29 cellular contexts compared by ENCODE assay signal in genomic region chr3:95883801-95884200, GRCh38.
"Had no signal": no experiment of that assay in that cellular context is flagged by ENCODE, and none has a peak within 500 bp of the region (broad histone marks: within the 10 kb centered on the region; RNA-seq: fewer than 3 reads in every experiment).

No MANE protein-coding gene starts in this region.

- H3K36me3 ChIP-seq: brain microvascular endothelial cell, esophagus muscularis mucosa, gastroesophageal sphincter, heart right ventricle had no signal

- H3K27ac ChIP-seq: brain microvascular endothelial cell, coronary artery, esophagus muscularis mucosa, gastroesophageal sphincter, heart right ventricle, VCaP had no signal

- ATAC-seq: activated CD4-positive, CD25-positive, alpha-beta regulatory T cell treated with anti-CD3 and anti-CD28 coated beads, Interleukin-2, amount 50 U/mL, for 24 hours; activated CD8-positive, alpha-beta T cell treated with anti-CD3 and anti-CD28 coated beads for 36 hours; activated T-cell treated with anti-CD3 and anti-CD28 coated beads, Interleukin-2, amount 50 U/mL, for 4 hours; activated T-helper 17 cell treated with anti-CD3 and anti-CD28 coated beads, Interleukin-2, amount 50 U/mL, for 72 hours; effector memory CD8-positive, alpha-beta T cell; gastroesophageal sphincter; heart right ventricle had no signal

- H3K4me1 ChIP-seq: esophagus muscularis mucosa, gastroesophageal sphincter, heart right ventricle had no signal

- H3K9me3 ChIP-seq: esophagus muscularis mucosa, gastroesophageal sphincter had no signal

- H3K4me3 Mint-ChIP-seq: activated B cell treated with CpG ODN at 0.5 μM for 24 hours; activated CD8-positive, alpha-beta T cell treated with anti-CD3 and anti-CD28 coated beads for 36 hours; activated naive CD8-positive, alpha-beta T cell; activated T-cell treated with anti-CD3 and anti-CD28 coated beads, Interleukin-2, amount 50 U/mL, for 4 hours; activated T-helper 17 cell treated with anti-CD3 and anti-CD28 coated beads, Interleukin-2, amount 50 U/mL, for 72 hours; central memory CD8-positive, alpha-beta T cell; dendritic cell treated with granulocyte-macrophage colony-stimulating factor and Interleukin-4, amounts not matched to agents 40 ng/mL and 50 ng/mL, for 4 days; effector memory CD8-positive, alpha-beta T cell had no signal

- H3K27me3 ChIP-seq: brain microvascular endothelial cell, esophagus muscularis mucosa, gastroesophageal sphincter, heart right ventricle had no signal

- H3K27ac Mint-ChIP-seq: activated B cell treated with CpG ODN at 0.5 μM for 24 hours; activated CD8-positive, alpha-beta T cell treated with anti-CD3 and anti-CD28 coated beads for 36 hours; activated naive CD8-positive, alpha-beta T cell; activated T-helper 17 cell treated with anti-CD3 and anti-CD28 coated beads, Interleukin-2, amount 50 U/mL, for 72 hours; dendritic cell treated with granulocyte-macrophage colony-stimulating factor and Interleukin-4, amounts not matched to agents 40 ng/mL and 50 ng/mL, for 4 days had no signal

- H3K4me1 Mint-ChIP-seq: activated B cell treated with CpG ODN at 0.5 μM for 24 hours; activated T-helper 17 cell treated with anti-CD3 and anti-CD28 coated beads, Interleukin-2, amount 50 U/mL, for 72 hours; central memory CD8-positive, alpha-beta T cell had no signal

- H3K4me3 ChIP-seq: coronary artery, esophagus muscularis mucosa, gastroesophageal sphincter, heart right ventricle had no signal

- H3K9me3 Mint-ChIP-seq: activated B cell treated with CpG ODN at 0.5 μM for 24 hours; activated T-cell treated with anti-CD3 and anti-CD28 coated beads, Interleukin-2, amount 50 U/mL, for 4 hours had no signal

- DNase-seq: activated B cell treated with CpG ODN at 0.5 μM for 24 hours; activated CD4-positive, alpha-beta T cell treated with anti-CD3 and anti-CD28 coated beads for 48 hours; activated CD4-positive, alpha-beta T cell treated with anti-CD3 and anti-CD28 coated beads, Interleukin-2, amount 50 U/mL, for 1 hour; activated CD4-positive, alpha-beta T cell treated with anti-CD3 and anti-CD28 coated beads, Interleukin-2, amount 50 U/mL, for 48 hours; activated CD8-positive, alpha-beta memory T cell treated with anti-CD3 and anti-CD28 coated beads for 24 hours; activated CD8-positive, alpha-beta T cell treated with anti-CD3 and anti-CD28 coated beads for 36 hours; activated effector memory CD4-positive, alpha-beta T cell treated with Interleukin-2 at 50 U/mL for 16 hours; activated gamma-delta T cell treated with Interleukin-2 at 50 U/mL for 16 hours; activated naive CD4-positive, alpha-beta T cell treated with anti-CD3 and anti-CD28 coated beads, Interleukin-2, amount 50 U/mL, for 16 hours; activated naive CD4-positive, alpha-beta T cell treated with Interleukin-2 at 50 U/mL for 16 hours; activated T-cell treated with anti-CD3 and anti-CD28 coated beads, Interleukin-2, amount 50 U/mL, for 4 hours; amniotic stem cell; anterior cingulate cortex; brain microvascular endothelial cell; effector CD4-positive, alpha-beta T cell; effector memory CD8-positive, alpha-beta T cell; erythroblast; foreskin melanocyte; heart right ventricle; T-helper 2 cell had no signal

- H3K27me3 Mint-ChIP-seq: activated B cell treated with CpG ODN at 0.5 μM for 24 hours; activated CD8-positive, alpha-beta T cell treated with anti-CD3 and anti-CD28 coated beads for 36 hours; activated naive CD8-positive, alpha-beta T cell; activated T-helper 17 cell treated with anti-CD3 and anti-CD28 coated beads, Interleukin-2, amount 50 U/mL, for 72 hours; central memory CD8-positive, alpha-beta T cell; dendritic cell treated with granulocyte-macrophage colony-stimulating factor and Interleukin-4, amounts not matched to agents 40 ng/mL and 50 ng/mL, for 4 days; effector memory CD8-positive, alpha-beta T cell had no signal

- H3K36me3 Mint-ChIP-seq: activated naive CD8-positive, alpha-beta T cell had no signal
